In the genomic region with DNA sequence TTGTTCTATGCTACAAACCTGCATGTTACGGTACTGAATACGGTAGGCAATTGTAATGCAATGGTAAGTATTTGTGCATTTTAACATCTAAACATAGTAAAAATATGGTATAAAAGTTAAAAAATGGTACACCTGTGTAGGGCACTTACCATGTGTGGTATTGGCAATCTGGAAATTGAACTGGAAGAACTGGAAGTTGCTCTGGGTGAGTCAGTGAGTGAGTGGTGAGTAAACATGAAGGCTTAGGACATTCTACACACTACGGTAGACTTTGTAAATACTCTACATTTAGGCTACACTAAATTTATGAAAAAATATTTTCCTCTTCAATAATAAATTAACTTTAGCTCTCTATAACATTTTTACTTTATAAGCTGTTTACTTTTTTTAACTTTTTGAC, we compare ENCODE assay signal across 33 cellular contexts.
"Had no signal": no experiment of that assay in that cellular context is flagged by ENCODE, and none has a peak within 500 bp of the region (broad histone marks: within the 10 kb centered on the region; RNA-seq: fewer than 3 reads in every experiment).

No MANE protein-coding gene starts in this region.

- H2AFZ ChIP-seq: PC-9 had no signal

- ATAC-seq: activated naive CD4-positive, alpha-beta T cell treated with anti-CD3 and anti-CD28 coated beads, Interleukin-2, amount 50 U/mL, for 72 hours; activated T-cell treated with anti-CD3 and anti-CD28 coated beads, Interleukin-2, amount 50 U/mL, for 4 hours; Right ventricle myocardium inferior; SK-N-SH treated with all-trans-retinoic acid at 6 μM for 48 hours; T-cell had no signal

- DNase-seq: activated B cell treated with CpG ODN at 0.5 μM for 24 hours; activated CD4-positive, alpha-beta memory T cell treated with anti-CD3 and anti-CD28 coated beads for 36 hours; activated CD4-positive, alpha-beta T cell treated with anti-CD3 and anti-CD28 coated beads for 4 hours; activated CD4-positive, alpha-beta T cell treated with anti-CD3 and anti-CD28 coated beads, Interleukin-2, amount 50 U/mL, for 1 hour; activated CD4-positive, CD25-positive, alpha-beta regulatory T cell treated with anti-CD3 and anti-CD28 coated beads, Interleukin-2, amount 50 U/mL, for 72 hours; activated CD8-positive, alpha-beta memory T cell treated with anti-CD3 and anti-CD28 coated beads, Interleukin-2, amount 50 U/mL, for 4 hours; activated gamma-delta T cell treated with Interleukin-2 at 50 U/mL for 16 hours; activated naive CD4-positive, alpha-beta T cell treated with anti-CD3 and anti-CD28 coated beads for 36 hours; activated T-cell treated with anti-CD3 and anti-CD28 coated beads for 4 hours; activated T-cell treated with anti-CD3 and anti-CD28 coated beads, Interleukin-2, amount 50 U/mL, for 4 hours; adrenal gland; central memory CD4-positive, alpha-beta T cell; Karpas-422; MG63; NCI-H1048; NCI-H1105 treated with DMSO at 0.1 percent for 48 hours; NCI-H1436; NCI-H1694; NCI-H1930; NCI-H2081 treated with DMSO at 0.1 percent for 48 hours; NCI-H345; NCI-H524 treated with DMSO at 0.1 percent for 48 hours; SIG-M5; T-cell; T-helper 2 cell; T-helper 9 cell had no signal

- H3K4me2 ChIP-seq: PC-9 had no signal

- H3K36me3 ChIP-seq: adrenal gland, MG63 had no signal

- H3K9me3 ChIP-seq: adrenal gland, MG63 had no signal

- H3K27ac ChIP-seq: adrenal gland, PC-9, RWPE1, VCaP had no signal

- H3K4me3 ChIP-seq: adrenal gland, MG63, PC-9 had no signal

- H3K27me3 ChIP-seq: adrenal gland, MG63 had no signal

- H3K4me1 ChIP-seq: adrenal gland had no signal

- FAIRE-seq: RCC 7860 had no signal
